ENCODE assay signal across 19 cellular contexts in the genomic region with DNA sequence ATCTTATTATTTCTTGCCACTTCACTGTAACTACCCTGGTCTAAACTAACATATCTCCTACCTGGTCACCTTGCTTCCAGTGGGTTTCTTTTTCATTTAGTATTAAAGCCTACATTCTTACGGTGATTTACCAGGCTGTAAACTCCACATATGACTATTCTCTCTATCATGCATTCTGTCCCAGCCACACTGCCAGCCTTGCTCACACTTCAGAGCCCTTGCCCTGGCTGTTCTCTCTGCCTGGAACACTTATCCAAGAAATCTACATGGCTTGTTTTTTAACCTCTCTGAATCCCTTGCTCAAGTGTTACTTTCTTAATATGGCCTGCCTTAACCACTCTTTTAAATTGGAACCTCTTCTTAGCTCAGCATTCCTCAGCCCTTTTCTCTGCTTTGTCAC.
A peak's percentile ranks its signal among the peaks of the same experiment; 100 is the strongest.
DNase-seq lines count a peak whose midpoint lies in the region; ATAC-seq, FAIRE-seq and TF ChIP-seq lines count a peak whose summit lies in the region.
"Had no signal": no experiment of that assay in that cellular context is flagged by ENCODE, and none has a peak within 500 bp of the region (broad histone marks: within the 10 kb centered on the region; RNA-seq: fewer than 3 reads in every experiment).

No MANE protein-coding gene starts in this region.

- H3K9me3 Mint-ChIP-seq in Calu3 (ENCODE audit: low read depth, unreplicated experiment): peaks cover 2% of the 10 kb centered on the region

- no peak overlapping the region for H3K4me3 ChIP-seq in right atrium auricular region
- H3K4me3 ChIP-seq: HAP-1 had no signal

- CTCF ChIA-PET in Calu3 (lab: Charles Lee): no interaction called here

- FAIRE-seq in H54 (lab: Jason Lieb, UNC): peak; percentile 36
- FAIRE-seq: A204.1, G401.6 had no signal

- H3K4me1 Mint-ChIP-seq in Calu3 (ENCODE audit: low read depth, unreplicated experiment): peaks cover 44% of the 10 kb centered on the region

- DNase-seq in Calu3: no peak
- DNase-seq in H54 (ENCODE audit: insufficient read length, low spot score): no peak
- no peak for DNase-seq in epithelial cell of prostate (ENCODE audit: low read depth, low spot score)
- no peak for DNase-seq in right atrium auricular region (ENCODE audit: low spot score)
- DNase-seq in NAMALWA (ENCODE audit: low spot score): no peak
- no peak for DNase-seq in amniotic stem cell (lab: John Stamatoyannopoulos, UW)
- DNase-seq in SHP77 treated with DMSO at 0.1 percent for 48 hours (lab: John Stamatoyannopoulos, UW): no peak
- DNase-seq: ACHN; BE2C; C1 segment of cervical spinal cord; CD4-positive, CD25-positive, alpha-beta regulatory T cell; CD8-positive, alpha-beta memory T cell; COR-L47; GOT3 had no signal

- H3K4me3 Mint-ChIP-seq in Calu3 (ENCODE audit: low read depth, unreplicated experiment): no peak overlapping the region
- H3K4me3 Mint-ChIP-seq: CD4-positive, CD25-positive, alpha-beta regulatory T cell; CD8-positive, alpha-beta memory T cell had no signal

- peak overlapping the region; percentile 51 for H3K27ac ChIP-seq in epithelial cell of prostate
- H3K27ac ChIP-seq in right atrium auricular region: peak overlapping the region; percentile 47 to 77
- H3K27ac ChIP-seq: HL-60 had no signal

- no peaks in the 10 kb centered on the region for H3K27me3 ChIP-seq in right atrium auricular region
- H3K27me3 ChIP-seq: BE2C had no signal

- H3K9me3 ChIP-seq in right atrium auricular region: no peaks in the 10 kb centered on the region
- H3K9me3 ChIP-seq: BE2C, HAP-1 had no signal

- H3K36me3 Mint-ChIP-seq in Calu3 (ENCODE audit: insufficient read depth, unreplicated experiment): peaks cover 4% of the 10 kb centered on the region

- intact Hi-C loops in Calu3 (cut with micrococcal nuclease; ENCODE audit: unreplicated experiment): no loop called here

- peak overlapping the region; percentile 62 for H3K27ac Mint-ChIP-seq in Calu3 (ENCODE audit: unreplicated experiment)
- H3K27ac Mint-ChIP-seq: CD4-positive, CD25-positive, alpha-beta regulatory T cell had no signal

- H3K4me1 ChIP-seq in right atrium auricular region: no peaks in the 10 kb centered on the region
- H3K4me1 ChIP-seq: BE2C, HAP-1 had no signal

- H3K27me3 Mint-ChIP-seq in Calu3 (ENCODE audit: unreplicated experiment): no peaks in the 10 kb centered on the region
- H3K27me3 Mint-ChIP-seq: CD4-positive, CD25-positive, alpha-beta regulatory T cell; CD8-positive, alpha-beta memory T cell had no signal

- TF ChIP-seq CTCF in Calu3 (IDR thresholded peaks at IDR 0.05; ENCODE audit: unreplicated experiment): no peak
- no peak for TF ChIP-seq CTCF in right atrium auricular region (IDR thresholded peaks at IDR 0.05)

- no TSS peak for BruUV-seq in Calu3 (replicated peaks; lab: Mats Ljungman, UMichigan)

- H3K36me3 ChIP-seq in right atrium auricular region: no peaks in the 10 kb centered on the region
- H3K36me3 ChIP-seq: BE2C, HAP-1 had no signal

- no peak for TF ChIP-seq POLR2A in H54 (IDR thresholded peaks at IDR 0.05; ENCODE audit: low read depth, low read length)

- ATAC-seq in HG03045 (IDR thresholded peaks at IDR 0.05; ENCODE audit: unreplicated experiment): no peak
